2 cellular contexts compared by ENCODE assay signal in the genomic region with DNA sequence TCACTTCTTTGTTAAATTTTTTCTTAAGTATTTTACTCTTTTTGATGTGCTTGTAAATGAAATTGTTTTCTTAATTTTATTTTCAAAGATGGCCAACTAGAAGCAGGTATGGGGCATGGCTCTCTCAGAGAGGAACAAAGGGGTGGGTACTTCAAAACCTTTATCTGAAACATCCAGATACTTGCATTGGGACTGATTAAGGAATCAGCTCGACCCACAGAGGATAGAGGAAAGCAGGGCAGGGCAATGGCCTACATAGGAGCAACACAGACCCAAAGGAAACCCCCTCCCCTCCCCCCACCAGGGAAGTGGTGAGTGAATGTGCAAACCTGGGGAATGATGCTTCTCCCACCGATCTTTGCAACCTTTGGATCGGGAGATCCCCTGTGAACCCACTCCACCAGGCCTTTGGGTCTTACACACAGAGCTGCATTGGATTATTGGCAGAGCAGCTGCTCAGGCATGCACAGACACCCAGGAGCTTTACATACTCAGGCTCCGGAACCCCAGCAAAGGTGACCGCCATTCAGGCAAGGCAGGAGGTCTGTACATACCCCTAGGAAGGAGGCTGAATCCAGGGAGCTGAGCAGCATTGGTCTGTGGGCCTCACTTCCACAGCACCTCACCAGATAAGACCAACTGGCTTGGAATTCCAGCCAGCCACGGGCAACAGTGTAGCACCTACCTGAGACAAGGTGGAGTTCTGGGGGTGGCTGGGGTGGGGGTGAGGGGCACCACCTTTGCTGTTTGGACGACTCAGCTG.
A peak's percentile ranks its signal among the peaks of the same experiment; 100 is the strongest.
TF ChIP-seq lines count a peak whose summit lies in the region.

No MANE protein-coding gene starts in this region.

TF ChIP-seq in K562, 482 proteins besides CTCF, POLR2A, EP300 and RAD21:
- no peak for TF ChIP-seq TCFL5 (CRISPR knock-in tag; conservative IDR thresholded peaks at IDR 0.05)
- peak; percentile 29; the same call in 1 of the 2 replicates for TF ChIP-seq CBFA2T2 (conservative IDR thresholded peaks at IDR 0.05)
- TF ChIP-seq, protein P1, sequence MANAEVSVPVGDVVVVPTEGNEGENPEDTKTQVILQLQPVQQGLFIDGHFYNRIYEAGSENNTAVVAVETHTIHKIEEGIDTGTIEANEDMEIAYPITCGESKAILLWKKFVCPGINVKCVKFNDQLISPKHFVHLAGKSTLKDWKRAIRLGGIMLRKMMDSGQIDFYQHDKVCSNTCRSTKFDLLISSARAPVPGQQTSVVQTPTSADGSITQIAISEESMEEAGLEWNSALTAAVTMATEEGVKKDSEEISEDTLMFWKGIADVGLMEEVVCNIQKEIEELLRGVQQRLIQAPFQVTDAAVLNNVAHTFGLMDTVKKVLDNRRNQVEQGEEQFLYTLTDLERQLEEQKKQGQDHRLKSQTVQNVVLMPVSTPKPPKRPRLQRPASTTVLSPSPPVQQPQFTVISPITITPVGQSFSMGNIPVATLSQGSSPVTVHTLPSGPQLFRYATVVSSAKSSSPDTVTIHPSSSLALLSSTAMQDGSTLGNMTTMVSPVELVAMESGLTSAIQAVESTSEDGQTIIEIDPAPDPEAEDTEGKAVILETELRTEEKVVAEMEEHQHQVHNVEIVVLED (CRISPR knock-in tag; IDR thresholded peaks at IDR 0.05), result no peak
- peak; percentile 70 for TF ChIP-seq CBFA2T3 (IDR thresholded peaks at IDR 0.05)
- TF ChIP-seq TAL1 (IDR thresholded peaks at IDR 0.05), result peak; percentile 34; the same call in 1 of the 2 replicates
- TF ChIP-seq ZNF133 (CRISPR knock-in tag; IDR thresholded peaks at IDR 0.05), result no peak
- TF ChIP-seq, protein P2, sequence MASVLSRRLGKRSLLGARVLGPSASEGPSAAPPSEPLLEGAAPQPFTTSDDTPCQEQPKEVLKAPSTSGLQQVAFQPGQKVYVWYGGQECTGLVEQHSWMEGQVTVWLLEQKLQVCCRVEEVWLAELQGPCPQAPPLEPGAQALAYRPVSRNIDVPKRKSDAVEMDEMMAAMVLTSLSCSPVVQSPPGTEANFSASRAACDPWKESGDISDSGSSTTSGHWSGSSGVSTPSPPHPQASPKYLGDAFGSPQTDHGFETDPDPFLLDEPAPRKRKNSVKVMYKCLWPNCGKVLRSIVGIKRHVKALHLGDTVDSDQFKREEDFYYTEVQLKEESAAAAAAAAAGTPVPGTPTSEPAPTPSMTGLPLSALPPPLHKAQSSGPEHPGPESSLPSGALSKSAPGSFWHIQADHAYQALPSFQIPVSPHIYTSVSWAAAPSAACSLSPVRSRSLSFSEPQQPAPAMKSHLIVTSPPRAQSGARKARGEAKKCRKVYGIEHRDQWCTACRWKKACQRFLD (CRISPR knock-in tag; IDR thresholded peaks at IDR 0.05), result no peak
- no peak for TF ChIP-seq ESRRA (IDR thresholded peaks at IDR 0.05; ENCODE audit: borderline replicate concordance, low read depth)
- TF ChIP-seq U2AF2 (optimal IDR thresholded peaks at IDR 0.05; ENCODE audit: low read depth, low read length), result no peak
- no peak for TF ChIP-seq JUNB (CRISPR knock-in tag; conservative IDR thresholded peaks at IDR 0.05)
- no peak for TF ChIP-seq SIN3B (IDR thresholded peaks at IDR 0.05; ENCODE audit: low read depth)
- peak; percentile 57; the same call in 1 of the 2 replicates for TF ChIP-seq ARID1B (IDR thresholded peaks at IDR 0.05)
- no peak for TF ChIP-seq KAT7 (CRISPR knock-in tag; IDR thresholded peaks at IDR 0.05; ENCODE audit: borderline replicate concordance)
- TF ChIP-seq MAFF (IDR thresholded peaks at IDR 0.05; ENCODE audit: low read length), result no peak
- TF ChIP-seq, protein P3, sequence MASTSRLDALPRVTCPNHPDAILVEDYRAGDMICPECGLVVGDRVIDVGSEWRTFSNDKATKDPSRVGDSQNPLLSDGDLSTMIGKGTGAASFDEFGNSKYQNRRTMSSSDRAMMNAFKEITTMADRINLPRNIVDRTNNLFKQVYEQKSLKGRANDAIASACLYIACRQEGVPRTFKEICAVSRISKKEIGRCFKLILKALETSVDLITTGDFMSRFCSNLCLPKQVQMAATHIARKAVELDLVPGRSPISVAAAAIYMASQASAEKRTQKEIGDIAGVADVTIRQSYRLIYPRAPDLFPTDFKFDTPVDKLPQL (IDR thresholded peaks at IDR 0.05; ENCODE audit: extremely low read depth, insufficient read length), result no peak
- no peak for TF ChIP-seq TCF7L2 (IDR thresholded peaks at IDR 0.05; ENCODE audit: low read depth, low read length)
- no peak for TF ChIP-seq CCAR2 (IDR thresholded peaks at IDR 0.05; ENCODE audit: low read depth, low read length)
- peak; percentile 42; the same call in 1 of the 2 replicates for TF ChIP-seq CC2D1A (IDR thresholded peaks at IDR 0.05)
- no peak for TF ChIP-seq CREM (IDR thresholded peaks at IDR 0.05; ENCODE audit: low read depth)
- TF ChIP-seq, protein P4, sequence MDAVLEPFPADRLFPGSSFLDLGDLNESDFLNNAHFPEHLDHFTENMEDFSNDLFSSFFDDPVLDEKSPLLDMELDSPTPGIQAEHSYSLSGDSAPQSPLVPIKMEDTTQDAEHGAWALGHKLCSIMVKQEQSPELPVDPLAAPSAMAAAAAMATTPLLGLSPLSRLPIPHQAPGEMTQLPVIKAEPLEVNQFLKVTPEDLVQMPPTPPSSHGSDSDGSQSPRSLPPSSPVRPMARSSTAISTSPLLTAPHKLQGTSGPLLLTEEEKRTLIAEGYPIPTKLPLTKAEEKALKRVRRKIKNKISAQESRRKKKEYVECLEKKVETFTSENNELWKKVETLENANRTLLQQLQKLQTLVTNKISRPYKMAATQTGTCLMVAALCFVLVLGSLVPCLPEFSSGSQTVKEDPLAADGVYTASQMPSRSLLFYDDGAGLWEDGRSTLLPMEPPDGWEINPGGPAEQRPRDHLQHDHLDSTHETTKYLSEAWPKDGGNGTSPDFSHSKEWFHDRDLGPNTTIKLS (IDR thresholded peaks at IDR 0.05; ENCODE audit: borderline replicate concordance, low read depth), result no peak
- no peak for TF ChIP-seq MAFK (IDR thresholded peaks at IDR 0.05; ENCODE audit: low read length)
- no peak for TF ChIP-seq PHF20 (IDR thresholded peaks at IDR 0.05; ENCODE audit: partially characterized antibody)
- TF ChIP-seq XRCC3 (IDR thresholded peaks at IDR 0.05), result no peak
- TF ChIP-seq NR2C1 (IDR thresholded peaks at IDR 0.05), result no peak
- no peak for TF ChIP-seq NR2C1 (tag; IDR thresholded peaks at IDR 0.05)
- TF ChIP-seq, protein P5, sequence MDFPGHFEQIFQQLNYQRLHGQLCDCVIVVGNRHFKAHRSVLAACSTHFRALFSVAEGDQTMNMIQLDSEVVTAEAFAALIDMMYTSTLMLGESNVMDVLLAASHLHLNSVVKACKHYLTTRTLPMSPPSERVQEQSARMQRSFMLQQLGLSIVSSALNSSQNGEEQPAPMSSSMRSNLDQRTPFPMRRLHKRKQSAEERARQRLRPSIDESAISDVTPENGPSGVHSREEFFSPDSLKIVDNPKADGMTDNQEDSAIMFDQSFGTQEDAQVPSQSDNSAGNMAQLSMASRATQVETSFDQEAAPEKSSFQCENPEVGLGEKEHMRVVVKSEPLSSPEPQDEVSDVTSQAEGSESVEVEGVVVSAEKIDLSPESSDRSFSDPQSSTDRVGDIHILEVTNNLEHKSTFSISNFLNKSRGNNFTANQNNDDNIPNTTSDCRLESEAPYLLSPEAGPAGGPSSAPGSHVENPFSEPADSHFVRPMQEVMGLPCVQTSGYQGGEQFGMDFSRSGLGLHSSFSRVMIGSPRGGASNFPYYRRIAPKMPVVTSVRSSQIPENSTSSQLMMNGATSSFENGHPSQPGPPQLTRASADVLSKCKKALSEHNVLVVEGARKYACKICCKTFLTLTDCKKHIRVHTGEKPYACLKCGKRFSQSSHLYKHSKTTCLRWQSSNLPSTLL (IDR thresholded peaks at IDR 0.05), result 0 out of 2 replicates have a peak, but pooled peaks have one; percentile 48
- TF ChIP-seq TCF7 (IDR thresholded peaks at IDR 0.05; ENCODE audit: borderline replicate concordance), result no peak

TF ChIP-seq in WTC11, 78 proteins besides CTCF, POLR2A, EP300 and RAD21:
- TF ChIP-seq SMAD4 (CRISPR knock-in tag; IDR thresholded peaks at IDR 0.05), result no peak
- no peak for TF ChIP-seq ZNF263 (CRISPR knock-in tag; IDR thresholded peaks at IDR 0.05; ENCODE audit: low read depth)
- TF ChIP-seq HMGA2 (CRISPR knock-in tag; IDR thresholded peaks at IDR 0.05), result no peak
- no peak for TF ChIP-seq SMAD3 (CRISPR knock-in tag; IDR thresholded peaks at IDR 0.05; ENCODE audit: borderline replicate concordance)
- TF ChIP-seq, protein P6, sequence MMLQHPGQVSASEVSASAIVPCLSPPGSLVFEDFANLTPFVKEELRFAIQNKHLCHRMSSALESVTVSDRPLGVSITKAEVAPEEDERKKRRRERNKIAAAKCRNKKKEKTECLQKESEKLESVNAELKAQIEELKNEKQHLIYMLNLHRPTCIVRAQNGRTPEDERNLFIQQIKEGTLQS (CRISPR knock-in tag; conservative IDR thresholded peaks at IDR 0.05), result no peak
